In the genomic region with DNA sequence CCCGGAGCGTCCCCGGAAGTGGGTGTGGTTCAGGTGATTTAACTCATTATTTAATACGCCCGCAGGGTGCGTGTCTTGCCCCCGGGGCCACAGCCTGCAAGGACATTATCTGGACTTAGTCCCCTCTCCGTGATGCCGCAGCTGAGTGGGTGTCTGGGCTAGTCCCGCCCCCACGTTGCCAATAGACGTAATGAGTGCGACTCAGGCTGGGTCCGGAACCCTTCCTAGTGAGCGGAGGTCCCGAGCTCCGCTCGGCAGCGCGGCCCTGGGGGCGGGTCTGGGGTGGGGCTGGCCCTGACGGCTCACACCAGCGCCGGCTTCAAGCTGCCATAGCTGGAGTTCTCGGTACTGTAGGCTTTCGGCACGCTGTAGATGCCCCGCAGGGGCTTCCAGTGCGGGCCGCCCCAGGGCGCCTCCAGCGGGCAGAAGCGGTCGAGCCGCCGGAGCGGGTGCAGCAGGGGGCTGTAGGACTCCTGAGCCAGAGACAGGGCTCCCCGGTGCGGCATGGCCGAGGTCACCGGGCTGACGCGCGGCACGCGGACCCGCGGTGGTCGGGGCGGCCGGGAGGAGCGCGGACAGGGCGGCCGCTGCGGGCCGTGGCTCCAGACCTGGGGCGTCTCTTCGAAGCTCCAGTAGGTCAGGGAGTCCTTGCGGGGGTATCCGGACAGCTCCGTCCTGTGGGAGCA, we compare ENCODE assay signal across 8 cellular contexts. TPM values are rescaled to one million over a fixed set of nuclear protein-coding genes. Genes with fewer than 3 reads are reported as not detected.
DNase-seq lines count a peak whose midpoint lies in the region; ATAC-seq, FAIRE-seq and TF ChIP-seq lines count a peak whose summit lies in the region.

No MANE protein-coding gene starts in this region.

- POLR2A ChIA-PET in activated CD4-positive, alpha-beta T cell treated with anti-CD3 and anti-CD28 coated beads for 36 hours (lab: Charles Lee), result interaction anchor here (0.6 kb wide), 1 partner anchor 93 kb away, joined by 3 read pairs; no protein-coding TSS in a partner anchor

- peak; percentile 76 for ATAC-seq in activated CD4-positive, alpha-beta T cell treated with anti-CD3 and anti-CD28 coated beads for 36 hours
- ATAC-seq in HG02642 (IDR thresholded peaks at IDR 0.05; ENCODE audit: poor library complexity, unreplicated experiment), result no peak

- in situ Hi-C loops in GM13977 (cut with MboI; ENCODE audit: low pct_unique_long_range_greater_than_20kb, low sequenced_read_pairs, unreplicated experiment), result no loop called here

- 0 to 1% methylated on average over 4 to 41 of the region's 62 CpGs for WGBS in lower leg skin, 2 donors

- TF ChIP-seq CTCF in GM13977 (IDR thresholded peaks at IDR 0.05; ENCODE audit: extremely low read depth, insufficient read depth, missing control alignments), result peak; percentile 57
- TF ChIP-seq CTCF in lower leg skin (IDR thresholded peaks at IDR 0.05), result no peak

- H3K4me1 Mint-ChIP-seq in activated CD4-positive, alpha-beta T cell treated with anti-CD3 and anti-CD28 coated beads for 36 hours, result peaks cover 16% of the 10 kb centered on the region
- H3K4me1 Mint-ChIP-seq in dendritic cell treated with granulocyte-macrophage colony-stimulating factor and Interleukin-4, amounts not matched to agents 40 ng/mL and 50 ng/mL, for 4 days (ENCODE audit: low read depth), result peaks cover 19% of the 10 kb centered on the region

- intact Hi-C loops in activated CD4-positive, alpha-beta T cell treated with anti-CD3 and anti-CD28 coated beads for 36 hours (cut with DNase I, micrococcal nuclease), result loop anchor here in 1 of 2 experiments (5.0 kb wide), 1 partner anchor 134 kb away; no protein-coding TSS in a partner anchor
- intact Hi-C loops in dendritic cell treated with granulocyte-macrophage colony-stimulating factor and Interleukin-4, amounts not matched to agents 40 ng/mL and 50 ng/mL, for 4 days (cut with micrococcal nuclease), result no loop called here
- intact Hi-C loops in lower leg skin (cut with DNase I; ENCODE audit: low total_unique reads), result no loop called here

- no peak overlapping the region for H3K27ac Mint-ChIP-seq in activated CD4-positive, alpha-beta T cell treated with anti-CD3 and anti-CD28 coated beads for 36 hours
- H3K27ac Mint-ChIP-seq in dendritic cell treated with granulocyte-macrophage colony-stimulating factor and Interleukin-4, amounts not matched to agents 40 ng/mL and 50 ng/mL, for 4 days, result no peak overlapping the region

- peak overlapping the region; percentile 3 for H3K4me3 ChIP-seq in lower leg skin (ENCODE audit: low read depth, poor library complexity, severe bottlenecking)

- no peak for FAIRE-seq in HTR-8/SVneo (lab: Jason Lieb, UNC)

- DNase-seq in GM13977 (ENCODE audit: low spot score) (peak; percentile 89), NCI-H1105 (lab: John Stamatoyannopoulos, UW) (peak; percentile 36), lower leg skin (ENCODE audit: low spot score in 2 of 2) (no peak), HTR-8/SVneo (ENCODE audit: insufficient read length, low spot score) (no peak)
- peak; percentile 80 for DNase-seq in activated CD4-positive, alpha-beta T cell treated with anti-CD3 and anti-CD28 coated beads for 36 hours
- peak; percentile 20 to 51 for DNase-seq in stimulated activated CD8-positive, alpha-beta memory T cell treated with anti-CD3 and anti-CD28 coated beads, Interleukin-2, amount 100 ng/mL, for 1 hour (ENCODE audit: low read depth in 2 of 2)

- no peak for TF ChIP-seq POLR2A in lower leg skin (IDR thresholded peaks at IDR 0.05)

- peak overlapping the region; percentile 76 for H3K4me3 Mint-ChIP-seq in activated CD4-positive, alpha-beta T cell treated with anti-CD3 and anti-CD28 coated beads for 36 hours
- H3K4me3 Mint-ChIP-seq in dendritic cell treated with granulocyte-macrophage colony-stimulating factor and Interleukin-4, amounts not matched to agents 40 ng/mL and 50 ng/mL, for 4 days, result peak overlapping the region; percentile 81

- peaks cover 6% of the 10 kb centered on the region for H3K27me3 Mint-ChIP-seq in activated CD4-positive, alpha-beta T cell treated with anti-CD3 and anti-CD28 coated beads for 36 hours
- H3K27me3 Mint-ChIP-seq in dendritic cell treated with granulocyte-macrophage colony-stimulating factor and Interleukin-4, amounts not matched to agents 40 ng/mL and 50 ng/mL, for 4 days, result peaks cover 48% of the 10 kb centered on the region

- H3K9me3 Mint-ChIP-seq in activated CD4-positive, alpha-beta T cell treated with anti-CD3 and anti-CD28 coated beads for 36 hours (ENCODE audit: low read depth), result no peaks in the 10 kb centered on the region
- H3K9me3 Mint-ChIP-seq in dendritic cell treated with granulocyte-macrophage colony-stimulating factor and Interleukin-4, amounts not matched to agents 40 ng/mL and 50 ng/mL, for 4 days, result no peaks in the 10 kb centered on the region

- peaks cover 9% of the 10 kb centered on the region for H3K36me3 Mint-ChIP-seq in activated CD4-positive, alpha-beta T cell treated with anti-CD3 and anti-CD28 coated beads for 36 hours (ENCODE audit: low read depth)
- H3K36me3 Mint-ChIP-seq in dendritic cell treated with granulocyte-macrophage colony-stimulating factor and Interleukin-4, amounts not matched to agents 40 ng/mL and 50 ng/mL, for 4 days (ENCODE audit: low read depth), result peaks cover 42% of the 10 kb centered on the region

- CTCF ChIA-PET in activated CD4-positive, alpha-beta T cell treated with anti-CD3 and anti-CD28 coated beads for 36 hours (lab: Charles Lee), result interaction anchor here (0.5 to 2.7 kb wide), 6 partner anchors 18 to 208 kb away, joined by 3 to 13 read pairs (median 4); partner anchors contain the start of genes GYS1 and RUVBL2

RNA-seq across cellular contexts. Expression of gene LHB, which starts 0.9 kb away (rescaled TPM):
- total RNA-seq in activated CD4-positive, alpha-beta T cell treated with anti-CD3 and anti-CD28 coated beads for 36 hours, result under 1 TPM; 0.39 to 0.51 TPM
- total RNA-seq in lower leg skin, result 1 to 10 TPM in 3 of 4 donors, not detected in 1; 1.2 to 4.2 (median 1.8) TPM

RNA-seq across cellular contexts. Expression of gene CGB3, which starts 6.3 kb away (rescaled TPM):
- total RNA-seq in activated CD4-positive, alpha-beta T cell treated with anti-CD3 and anti-CD28 coated beads for 36 hours, result not detected
- not detected for total RNA-seq in lower leg skin

RNA-seq across cellular contexts. Expression of gene CGB2, which starts 13.9 kb away (rescaled TPM):
- under 1 TPM in 1 of 2 experiments, not detected in 1; 0.43 TPM for total RNA-seq in activated CD4-positive, alpha-beta T cell treated with anti-CD3 and anti-CD28 coated beads for 36 hours
- total RNA-seq in lower leg skin, result not detected

RNA-seq across cellular contexts. Expression of gene CGB1, which starts 18.9 kb away (rescaled TPM):
- not detected for total RNA-seq in activated CD4-positive, alpha-beta T cell treated with anti-CD3 and anti-CD28 coated beads for 36 hours
- total RNA-seq in lower leg skin, result 1 to 10 TPM in 1 of 4 donors, not detected in 3; 2.2 TPM

RNA-seq across cellular contexts. Expression of gene RUVBL2, which starts 24.1 kb away (rescaled TPM):
- 100 to 1,000 TPM; 155 to 178 TPM for total RNA-seq in activated CD4-positive, alpha-beta T cell treated with anti-CD3 and anti-CD28 coated beads for 36 hours
- 10 to 100 TPM; 61.3 to 83.8 (median 83.3) TPM for total RNA-seq in lower leg skin

Comparison
In these comparisons a context has a peak if more than half of its experiments do, and no peak if none do; other contexts are left out.
1. DNase-seq: peak in GM13977 (single experiment), NCI-H1105 (single experiment), activated CD4-positive, alpha-beta T cell treated with anti-CD3 and anti-CD28 coated beads for 36 hours (single experiment) and stimulated activated CD8-positive, alpha-beta memory T cell treated with anti-CD3 and anti-CD28 coated beads, Interleukin-2, amount 100 ng/mL, for 1 hour (2 of 2); none in lower leg skin (0 of 2) and HTR-8/SVneo (single experiment).